In genomic region chr4:141659539-141659938, GRCh38 we compare ENCODE assay signal across 28 cellular contexts. TPM values are rescaled to one million over a fixed set of nuclear protein-coding genes. Genes with fewer than 3 reads are reported as not detected.
DNase-seq lines count a peak whose midpoint lies in the region; ATAC-seq, FAIRE-seq and TF ChIP-seq lines count a peak whose summit lies in the region.
"Had no signal": no experiment of that assay in that cellular context is flagged by ENCODE, and none has a peak within 500 bp of the region (broad histone marks: within the 10 kb centered on the region; RNA-seq: fewer than 3 reads in every experiment).

No MANE protein-coding gene starts in this region.

- no peaks in the 10 kb centered on the region for H3K9me3 ChIP-seq in small intestine (ENCODE audit: control insufficient read depth, low read depth)
- H3K9me3 ChIP-seq: BE2C, pancreas, transverse colon had no signal

- no peaks in the 10 kb centered on the region for H3K4me1 ChIP-seq in small intestine (ENCODE audit: control insufficient read depth in 2 of 2, insufficient read depth in 1 of 2, low read depth in 1 of 2, low read length in 1 of 2)
- H3K4me1 ChIP-seq: BE2C, pancreas, transverse colon had no signal

- H3K27me3 ChIP-seq in small intestine (ENCODE audit: control insufficient read depth in 2 of 2, insufficient read depth in 2 of 2, low read length in 2 of 2): no peaks in the 10 kb centered on the region
- H3K27me3 ChIP-seq: BE2C, pancreas, transverse colon had no signal

- DNase-seq in iris pigment epithelial cell (ENCODE audit: low read depth) (peak; percentile 48), small intestine (no peak), DMS79 treated with DMSO at 0.1 percent for 48 hours (lab: John Stamatoyannopoulos, UW) (no peak), coronary artery (ENCODE audit: low spot score) (no peak)
- DNase-seq: activated CD4-positive, alpha-beta T cell treated with anti-CD3 and anti-CD28 coated beads for 1 hour; activated CD8-positive, alpha-beta T cell treated with anti-CD3 and anti-CD28 coated beads for 36 hours; activated effector memory CD4-positive, alpha-beta T cell treated with Interleukin-2 at 50 U/mL for 16 hours; BE2C; caudate nucleus; CD8-positive, alpha-beta memory T cell; Kasumi-1; MV-4-11; NCI-H446; pancreas; stimulated activated CD4-positive, alpha-beta T cell treated with anti-CD3 and anti-CD28 coated beads, Interleukin-2, amount 100 ng/mL, for 24 hours; T-helper 2 cell; transverse colon had no signal

- H3K4me3 ChIP-seq in small intestine (ENCODE audit: low read depth in 1 of 2, low read length in 2 of 2): no peak overlapping the region
- no peak overlapping the region for H3K4me3 ChIP-seq in coronary artery
- H3K4me3 ChIP-seq: pancreas, SK-N-MC, transverse colon had no signal

- H3K27ac ChIP-seq in small intestine (ENCODE audit: low read depth in 1 of 2, low read length in 1 of 2) (no peak overlapping the region), coronary artery (no peak overlapping the region)
- H3K27ac ChIP-seq: pancreas, SK-N-MC, transverse colon had no signal

- WGBS in small intestine, 3 donors: 72 to 85% (median 84%) methylated on average over 1 of the region's 1 CpG

- TF ChIP-seq CTCF in coronary artery (IDR thresholded peaks at IDR 0.05): no peak

- ATAC-seq in GM18520 (IDR thresholded peaks at IDR 0.05; ENCODE audit: unreplicated experiment) (peak; percentile 35), GM21786 (IDR thresholded peaks at IDR 0.05; ENCODE audit: unreplicated experiment) (peak; percentile 42), HG03439 (IDR thresholded peaks at IDR 0.05; ENCODE audit: unreplicated experiment) (peak; percentile 47), HG02938 (IDR thresholded peaks at IDR 0.05; ENCODE audit: unreplicated experiment) (no peak)
- ATAC-seq: activated CD8-positive, alpha-beta T cell treated with anti-CD3 and anti-CD28 coated beads for 36 hours; HCT116; HepG2; pancreas had no signal

- H3K36me3 ChIP-seq in small intestine (ENCODE audit: control insufficient read depth in 2 of 2, insufficient read depth in 2 of 2, low read length in 2 of 2): no peaks in the 10 kb centered on the region
- H3K36me3 ChIP-seq: BE2C, pancreas, transverse colon had no signal

- no peak for FAIRE-seq in small intestine (lab: Jason Lieb, UNC)
- FAIRE-seq: astrocyte, endometrium, frontal cortex, HepG2, pancreas had no signal

RNA-seq across cellular contexts. Expression of gene IL15, which starts 23.2 kb away (rescaled TPM):
- 10 to 100 TPM in 2 of 3 donors, 1 to 10 TPM in 1; 4.1 to 16.3 (median 13.2) TPM for polyA plus RNA-seq in small intestine
- polyA plus RNA-seq: neural cell had no signal
